24 cellular contexts compared by ENCODE assay signal in genomic region chr11:10222399-10222798, GRCh38.
"Had no signal": no experiment of that assay in that cellular context is flagged by ENCODE, and none has a peak within 500 bp of the region (broad histone marks: within the 10 kb centered on the region; RNA-seq: fewer than 3 reads in every experiment).

No MANE protein-coding gene starts in this region.

- ATAC-seq: stimulated activated effector memory CD8-positive, alpha-beta T cell treated with anti-CD3 and anti-CD28 coated beads, Interleukin-12 subunit alpha, Interleukin-12 subunit beta, amount 100 ng/mL, for 72 hours; stimulated activated memory B cell treated with anti-CD40 and anti-IgM and Interleukin-4, amounts not matched to agents 10 μg/mL and 1 μg/mL and 100 μg/mL, for 72 hours; stimulated activated naive CD8-positive, alpha-beta T cell treated with anti-CD3 and anti-CD28 coated beads, Interleukin-15, amount 100 ng/mL, for 72 hours; stimulated activated naive CD8-positive, alpha-beta T cell treated with anti-CD3 and anti-CD28 coated beads, Interleukin-15, Interleukin-2, amounts not matched to agents 100 U/mL and 50 U/mL, for 24 hours; upper lobe of right lung had no signal

- H3K4me1 Mint-ChIP-seq: stimulated activated effector memory CD8-positive, alpha-beta T cell treated with anti-CD3 and anti-CD28 coated beads, Interleukin-12 subunit alpha, Interleukin-12 subunit beta, amount 100 ng/mL, for 72 hours; stimulated activated naive CD8-positive, alpha-beta T cell treated with anti-CD3 and anti-CD28 coated beads, Interleukin-15, amount 100 ng/mL, for 72 hours had no signal

- H3K9me3 Mint-ChIP-seq: stimulated activated effector memory CD8-positive, alpha-beta T cell treated with anti-CD3 and anti-CD28 coated beads, Interleukin-12 subunit alpha, Interleukin-12 subunit beta, amount 100 ng/mL, for 72 hours had no signal

- FAIRE-seq: urothelium cell line had no signal

- DNase-seq: stimulated activated CD4-positive, alpha-beta T cell treated with anti-CD3 and anti-CD28 coated beads, Interleukin-2, amount 100 ng/mL, for 48 hours; stimulated activated CD4-positive, alpha-beta T cell treated with anti-CD3 and anti-CD28 coated beads, Interleukin-4, amount 100 ng/mL, for 1 hour; stimulated activated CD4-positive, alpha-beta T cell treated with anti-CD3 and anti-CD28 coated beads, Interleukin-4, amount 100 ng/mL, for 24 hours; stimulated activated CD4-positive, alpha-beta T cell treated with anti-CD3 and anti-CD28 coated beads, Interleukin-4, amount 100 ng/mL, for 4 hours; stimulated activated CD8-positive, alpha-beta memory T cell treated with anti-CD3 and anti-CD28 coated beads, Interleukin-4, amount 100 ng/mL, for 48 hours; stimulated activated naive CD4-positive, alpha-beta T cell; stimulated activated naive CD4-positive, alpha-beta T cell treated with Interleukin-2 at 50 U/mL for 16 hours; stimulated activated naive CD8-positive, alpha-beta T cell treated with anti-CD3 and anti-CD28 coated beads, Interleukin-15, amount 100 ng/mL, for 72 hours; stimulated activated naive CD8-positive, alpha-beta T cell treated with anti-CD3 and anti-CD28 coated beads, Interleukin-15, Interleukin-2, amounts not matched to agents 100 U/mL and 50 U/mL, for 24 hours; stomach; substantia nigra; testis; thyroid gland; tibial artery; transverse colon; trophoblast cell; upper lobe of left lung; upper lobe of right lung; uterus had no signal

- H3K27me3 Mint-ChIP-seq: stimulated activated memory B cell treated with anti-CD40 and anti-IgM and Interleukin-4, amounts not matched to agents 10 μg/mL and 1 μg/mL and 100 μg/mL, for 72 hours; stimulated activated naive CD8-positive, alpha-beta T cell treated with anti-CD3 and anti-CD28 coated beads, Interleukin-15, amount 100 ng/mL, for 72 hours; stimulated activated naive CD8-positive, alpha-beta T cell treated with anti-CD3 and anti-CD28 coated beads, Interleukin-15, Interleukin-2, amounts not matched to agents 100 ng/mL and 50 ng/mL, for 24 hours; type B pancreatic cell had no signal

- H3K27ac Mint-ChIP-seq: stimulated activated effector memory CD8-positive, alpha-beta T cell treated with anti-CD3 and anti-CD28 coated beads, Interleukin-12 subunit alpha, Interleukin-12 subunit beta, amount 100 ng/mL, for 72 hours; stimulated activated memory B cell treated with anti-CD40 and anti-IgM and Interleukin-4, amounts not matched to agents 10 μg/mL and 1 μg/mL and 100 μg/mL, for 72 hours; stimulated activated naive CD8-positive, alpha-beta T cell treated with anti-CD3 and anti-CD28 coated beads, Interleukin-15, amount 100 ng/mL, for 72 hours; stimulated activated naive CD8-positive, alpha-beta T cell treated with anti-CD3 and anti-CD28 coated beads, Interleukin-15, Interleukin-2, amounts not matched to agents 100 ng/mL and 50 ng/mL, for 24 hours; type B pancreatic cell had no signal

- H3K4me3 Mint-ChIP-seq: stimulated activated effector memory CD8-positive, alpha-beta T cell treated with anti-CD3 and anti-CD28 coated beads, Interleukin-12 subunit alpha, Interleukin-12 subunit beta, amount 100 ng/mL, for 72 hours; stimulated activated memory B cell treated with anti-CD40 and anti-IgM and Interleukin-4, amounts not matched to agents 10 μg/mL and 1 μg/mL and 100 μg/mL, for 72 hours; stimulated activated naive CD8-positive, alpha-beta T cell treated with anti-CD3 and anti-CD28 coated beads, Interleukin-15, amount 100 ng/mL, for 72 hours; stimulated activated naive CD8-positive, alpha-beta T cell treated with anti-CD3 and anti-CD28 coated beads, Interleukin-15, Interleukin-2, amounts not matched to agents 100 ng/mL and 50 ng/mL, for 24 hours; type B pancreatic cell had no signal

- H3K36me3 Mint-ChIP-seq: stimulated activated effector memory CD8-positive, alpha-beta T cell treated with anti-CD3 and anti-CD28 coated beads, Interleukin-12 subunit alpha, Interleukin-12 subunit beta, amount 100 ng/mL, for 72 hours had no signal
